In the genomic region with DNA sequence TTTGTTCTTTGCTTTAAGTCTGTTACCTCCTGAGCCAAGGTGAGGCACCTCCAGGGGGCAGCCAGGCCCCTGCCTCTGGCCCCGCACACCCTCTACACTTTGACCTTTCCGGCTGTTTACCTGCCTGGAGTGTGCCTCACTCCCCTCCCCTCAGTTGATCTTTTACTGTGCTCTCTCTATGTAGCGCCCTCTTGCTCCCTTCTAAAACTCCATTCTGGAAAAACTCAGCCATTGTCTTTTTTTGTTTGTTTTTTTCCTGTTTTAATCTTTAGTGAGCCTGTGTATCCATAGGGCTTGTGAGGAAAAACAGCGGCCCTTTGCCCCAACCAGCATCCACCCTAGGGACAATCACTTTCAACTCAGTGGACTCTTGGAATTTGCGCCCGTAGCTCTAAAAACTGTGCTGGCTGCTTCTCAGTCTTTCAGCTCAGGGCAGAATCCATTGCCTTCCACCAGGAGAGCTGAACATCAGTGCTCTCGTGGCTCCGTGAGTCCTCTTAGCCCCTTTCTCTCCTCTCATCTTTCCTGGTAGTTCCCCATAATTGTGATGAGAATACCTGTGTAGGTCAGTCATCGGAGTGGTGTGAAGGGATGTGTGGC, we compare ENCODE assay signal across 1 cellular context.
TF ChIP-seq lines count a peak whose summit lies in the region.

No MANE protein-coding gene starts in this region.

TF ChIP-seq in HepG2, 621 proteins besides CTCF, POLR2A, EP300 and RAD21 (continued from another document and continues in another):
- TF ChIP-seq, protein P1, sequence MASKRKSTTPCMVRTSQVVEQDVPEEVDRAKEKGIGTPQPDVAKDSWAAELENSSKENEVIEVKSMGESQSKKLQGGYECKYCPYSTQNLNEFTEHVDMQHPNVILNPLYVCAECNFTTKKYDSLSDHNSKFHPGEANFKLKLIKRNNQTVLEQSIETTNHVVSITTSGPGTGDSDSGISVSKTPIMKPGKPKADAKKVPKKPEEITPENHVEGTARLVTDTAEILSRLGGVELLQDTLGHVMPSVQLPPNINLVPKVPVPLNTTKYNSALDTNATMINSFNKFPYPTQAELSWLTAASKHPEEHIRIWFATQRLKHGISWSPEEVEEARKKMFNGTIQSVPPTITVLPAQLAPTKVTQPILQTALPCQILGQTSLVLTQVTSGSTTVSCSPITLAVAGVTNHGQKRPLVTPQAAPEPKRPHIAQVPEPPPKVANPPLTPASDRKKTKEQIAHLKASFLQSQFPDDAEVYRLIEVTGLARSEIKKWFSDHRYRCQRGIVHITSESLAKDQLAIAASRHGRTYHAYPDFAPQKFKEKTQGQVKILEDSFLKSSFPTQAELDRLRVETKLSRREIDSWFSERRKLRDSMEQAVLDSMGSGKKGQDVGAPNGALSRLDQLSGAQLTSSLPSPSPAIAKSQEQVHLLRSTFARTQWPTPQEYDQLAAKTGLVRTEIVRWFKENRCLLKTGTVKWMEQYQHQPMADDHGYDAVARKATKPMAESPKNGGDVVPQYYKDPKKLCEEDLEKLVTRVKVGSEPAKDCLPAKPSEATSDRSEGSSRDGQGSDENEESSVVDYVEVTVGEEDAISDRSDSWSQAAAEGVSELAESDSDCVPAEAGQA (IDR thresholded peaks at IDR 0.05; ENCODE audit: low read depth): no peak
- TF ChIP-seq, protein P1 (CRISPR knock-in tag; IDR thresholded peaks at IDR 0.05; ENCODE audit: borderline replicate concordance): no peak
- TF ChIP-seq ATF7 (IDR thresholded peaks at IDR 0.05): no peak
- TF ChIP-seq ATF7 (CRISPR knock-in tag; IDR thresholded peaks at IDR 0.05): no peak
- TF ChIP-seq NCOA2 (CRISPR knock-in tag; IDR thresholded peaks at IDR 0.05): peak; percentile 84
- TF ChIP-seq, protein P2, sequence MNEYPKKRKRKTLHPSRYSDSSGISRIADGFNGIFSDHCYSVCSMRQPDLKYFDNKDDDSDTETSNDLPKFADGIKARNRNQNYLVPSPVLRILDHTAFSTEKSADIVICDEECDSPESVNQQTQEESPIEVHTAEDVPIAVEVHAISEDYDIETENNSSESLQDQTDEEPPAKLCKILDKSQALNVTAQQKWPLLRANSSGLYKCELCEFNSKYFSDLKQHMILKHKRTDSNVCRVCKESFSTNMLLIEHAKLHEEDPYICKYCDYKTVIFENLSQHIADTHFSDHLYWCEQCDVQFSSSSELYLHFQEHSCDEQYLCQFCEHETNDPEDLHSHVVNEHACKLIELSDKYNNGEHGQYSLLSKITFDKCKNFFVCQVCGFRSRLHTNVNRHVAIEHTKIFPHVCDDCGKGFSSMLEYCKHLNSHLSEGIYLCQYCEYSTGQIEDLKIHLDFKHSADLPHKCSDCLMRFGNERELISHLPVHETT (CRISPR knock-in tag; conservative IDR thresholded peaks at IDR 0.05): peak; percentile 38; the same call in 1 of the 2 replicates
- TF ChIP-seq, protein P3, sequence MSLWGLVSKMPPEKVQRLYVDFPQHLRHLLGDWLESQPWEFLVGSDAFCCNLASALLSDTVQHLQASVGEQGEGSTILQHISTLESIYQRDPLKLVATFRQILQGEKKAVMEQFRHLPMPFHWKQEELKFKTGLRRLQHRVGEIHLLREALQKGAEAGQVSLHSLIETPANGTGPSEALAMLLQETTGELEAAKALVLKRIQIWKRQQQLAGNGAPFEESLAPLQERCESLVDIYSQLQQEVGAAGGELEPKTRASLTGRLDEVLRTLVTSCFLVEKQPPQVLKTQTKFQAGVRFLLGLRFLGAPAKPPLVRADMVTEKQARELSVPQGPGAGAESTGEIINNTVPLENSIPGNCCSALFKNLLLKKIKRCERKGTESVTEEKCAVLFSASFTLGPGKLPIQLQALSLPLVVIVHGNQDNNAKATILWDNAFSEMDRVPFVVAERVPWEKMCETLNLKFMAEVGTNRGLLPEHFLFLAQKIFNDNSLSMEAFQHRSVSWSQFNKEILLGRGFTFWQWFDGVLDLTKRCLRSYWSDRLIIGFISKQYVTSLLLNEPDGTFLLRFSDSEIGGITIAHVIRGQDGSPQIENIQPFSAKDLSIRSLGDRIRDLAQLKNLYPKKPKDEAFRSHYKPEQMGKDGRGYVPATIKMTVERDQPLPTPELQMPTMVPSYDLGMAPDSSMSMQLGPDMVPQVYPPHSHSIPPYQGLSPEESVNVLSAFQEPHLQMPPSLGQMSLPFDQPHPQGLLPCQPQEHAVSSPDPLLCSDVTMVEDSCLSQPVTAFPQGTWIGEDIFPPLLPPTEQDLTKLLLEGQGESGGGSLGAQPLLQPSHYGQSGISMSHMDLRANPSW (CRISPR knock-in tag; IDR thresholded peaks at IDR 0.05; ENCODE audit: borderline replicate concordance): peak; percentile 85
- no peak for TF ChIP-seq FIP1L1 (IDR thresholded peaks at IDR 0.05; ENCODE audit: borderline replicate concordance, insufficient read depth, low read depth, low read length)
- peak; percentile 41; the same call in 1 of the 2 replicates for TF ChIP-seq RBFOX2 (IDR thresholded peaks at IDR 0.05; ENCODE audit: low read depth, low read length)
- peak; percentile 54; the same call in 1 of the 2 replicates for TF ChIP-seq BCL6 (CRISPR knock-in tag; IDR thresholded peaks at IDR 0.05)
- TF ChIP-seq MLLT10 (CRISPR knock-in tag; IDR thresholded peaks at IDR 0.05): no peak
- peak; percentile 66 for TF ChIP-seq STAG1 (CRISPR knock-in tag; IDR thresholded peaks at IDR 0.05)
- no peak for TF ChIP-seq ZNF570 (CRISPR knock-in tag; IDR thresholded peaks at IDR 0.05; ENCODE audit: borderline replicate concordance)
- no peak for TF ChIP-seq SP1 (IDR thresholded peaks at IDR 0.05)
- TF ChIP-seq SP1 (CRISPR knock-in tag; IDR thresholded peaks at IDR 0.05): peak; percentile 36; the same call in 1 of the 2 replicates
- TF ChIP-seq PITX1 (CRISPR knock-in tag; IDR thresholded peaks at IDR 0.05): peak; percentile 76; the same call in 1 of the 2 replicates
- no peak for TF ChIP-seq NFE2L1 (CRISPR knock-in tag; IDR thresholded peaks at IDR 0.05; ENCODE audit: borderline replicate concordance)
- peak; percentile 77; the same call in 1 of the 2 replicates for TF ChIP-seq ZSCAN25 (CRISPR knock-in tag; IDR thresholded peaks at IDR 0.05)
- peak; percentile 94 for TF ChIP-seq FOXK2 (IDR thresholded peaks at IDR 0.05)
- TF ChIP-seq, protein P4, sequence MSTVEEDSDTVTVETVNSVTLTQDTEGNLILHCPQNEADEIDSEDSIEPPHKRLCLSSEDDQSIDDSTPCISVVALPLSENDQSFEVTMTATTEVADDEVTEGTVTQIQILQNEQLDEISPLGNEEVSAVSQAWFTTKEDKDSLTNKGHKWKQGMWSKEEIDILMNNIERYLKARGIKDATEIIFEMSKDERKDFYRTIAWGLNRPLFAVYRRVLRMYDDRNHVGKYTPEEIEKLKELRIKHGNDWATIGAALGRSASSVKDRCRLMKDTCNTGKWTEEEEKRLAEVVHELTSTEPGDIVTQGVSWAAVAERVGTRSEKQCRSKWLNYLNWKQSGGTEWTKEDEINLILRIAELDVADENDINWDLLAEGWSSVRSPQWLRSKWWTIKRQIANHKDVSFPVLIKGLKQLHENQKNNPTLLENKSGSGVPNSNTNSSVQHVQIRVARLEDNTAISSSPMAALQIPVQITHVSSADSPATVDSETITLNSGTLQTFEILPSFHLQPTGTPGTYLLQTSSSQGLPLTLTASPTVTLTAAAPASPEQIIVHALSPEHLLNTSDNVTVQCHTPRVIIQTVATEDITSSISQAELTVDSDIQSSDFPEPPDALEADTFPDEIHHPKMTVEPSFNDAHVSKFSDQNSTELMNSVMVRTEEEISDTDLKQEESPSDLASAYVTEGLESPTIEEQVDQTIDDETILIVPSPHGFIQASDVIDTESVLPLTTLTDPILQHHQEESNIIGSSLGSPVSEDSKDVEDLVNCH (CRISPR knock-in tag; IDR thresholded peaks at IDR 0.05): no peak
- TF ChIP-seq SP5 (CRISPR knock-in tag; IDR thresholded peaks at IDR 0.05; ENCODE audit: borderline replicate concordance, low read depth): peak; percentile 90; the same call in 1 of the 2 replicates
- 0 out of 2 replicates have a peak, but pooled peaks have one; percentile 25 for TF ChIP-seq ZNF563 (CRISPR knock-in tag; IDR thresholded peaks at IDR 0.05)
- no peak for TF ChIP-seq HHEX (CRISPR knock-in tag; IDR thresholded peaks at IDR 0.05)
- no peak for TF ChIP-seq ZNF781 (CRISPR knock-in tag; IDR thresholded peaks at IDR 0.05; ENCODE audit: borderline replicate concordance, not compliant biosample characterization)
- TF ChIP-seq KLF15 (CRISPR knock-in tag; IDR thresholded peaks at IDR 0.05; ENCODE audit: borderline replicate concordance): no peak
- no peak for TF ChIP-seq RFX3 (CRISPR knock-in tag; IDR thresholded peaks at IDR 0.05)
- no peak for TF ChIP-seq CHCHD3 (CRISPR knock-in tag; IDR thresholded peaks at IDR 0.05)
- TF ChIP-seq PTBP1 (IDR thresholded peaks at IDR 0.05; ENCODE audit: low read depth, low read length, poor library complexity, severe bottlenecking): no peak
- TF ChIP-seq, protein P5, sequence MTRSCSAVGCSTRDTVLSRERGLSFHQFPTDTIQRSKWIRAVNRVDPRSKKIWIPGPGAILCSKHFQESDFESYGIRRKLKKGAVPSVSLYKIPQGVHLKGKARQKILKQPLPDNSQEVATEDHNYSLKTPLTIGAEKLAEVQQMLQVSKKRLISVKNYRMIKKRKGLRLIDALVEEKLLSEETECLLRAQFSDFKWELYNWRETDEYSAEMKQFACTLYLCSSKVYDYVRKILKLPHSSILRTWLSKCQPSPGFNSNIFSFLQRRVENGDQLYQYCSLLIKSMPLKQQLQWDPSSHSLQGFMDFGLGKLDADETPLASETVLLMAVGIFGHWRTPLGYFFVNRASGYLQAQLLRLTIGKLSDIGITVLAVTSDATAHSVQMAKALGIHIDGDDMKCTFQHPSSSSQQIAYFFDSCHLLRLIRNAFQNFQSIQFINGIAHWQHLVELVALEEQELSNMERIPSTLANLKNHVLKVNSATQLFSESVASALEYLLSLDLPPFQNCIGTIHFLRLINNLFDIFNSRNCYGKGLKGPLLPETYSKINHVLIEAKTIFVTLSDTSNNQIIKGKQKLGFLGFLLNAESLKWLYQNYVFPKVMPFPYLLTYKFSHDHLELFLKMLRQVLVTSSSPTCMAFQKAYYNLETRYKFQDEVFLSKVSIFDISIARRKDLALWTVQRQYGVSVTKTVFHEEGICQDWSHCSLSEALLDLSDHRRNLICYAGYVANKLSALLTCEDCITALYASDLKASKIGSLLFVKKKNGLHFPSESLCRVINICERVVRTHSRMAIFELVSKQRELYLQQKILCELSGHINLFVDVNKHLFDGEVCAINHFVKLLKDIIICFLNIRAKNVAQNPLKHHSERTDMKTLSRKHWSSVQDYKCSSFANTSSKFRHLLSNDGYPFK (CRISPR knock-in tag; IDR thresholded peaks at IDR 0.05; ENCODE audit: borderline replicate concordance): no peak; the same call in 1 of the 2 replicates
- TF ChIP-seq, protein P6, sequence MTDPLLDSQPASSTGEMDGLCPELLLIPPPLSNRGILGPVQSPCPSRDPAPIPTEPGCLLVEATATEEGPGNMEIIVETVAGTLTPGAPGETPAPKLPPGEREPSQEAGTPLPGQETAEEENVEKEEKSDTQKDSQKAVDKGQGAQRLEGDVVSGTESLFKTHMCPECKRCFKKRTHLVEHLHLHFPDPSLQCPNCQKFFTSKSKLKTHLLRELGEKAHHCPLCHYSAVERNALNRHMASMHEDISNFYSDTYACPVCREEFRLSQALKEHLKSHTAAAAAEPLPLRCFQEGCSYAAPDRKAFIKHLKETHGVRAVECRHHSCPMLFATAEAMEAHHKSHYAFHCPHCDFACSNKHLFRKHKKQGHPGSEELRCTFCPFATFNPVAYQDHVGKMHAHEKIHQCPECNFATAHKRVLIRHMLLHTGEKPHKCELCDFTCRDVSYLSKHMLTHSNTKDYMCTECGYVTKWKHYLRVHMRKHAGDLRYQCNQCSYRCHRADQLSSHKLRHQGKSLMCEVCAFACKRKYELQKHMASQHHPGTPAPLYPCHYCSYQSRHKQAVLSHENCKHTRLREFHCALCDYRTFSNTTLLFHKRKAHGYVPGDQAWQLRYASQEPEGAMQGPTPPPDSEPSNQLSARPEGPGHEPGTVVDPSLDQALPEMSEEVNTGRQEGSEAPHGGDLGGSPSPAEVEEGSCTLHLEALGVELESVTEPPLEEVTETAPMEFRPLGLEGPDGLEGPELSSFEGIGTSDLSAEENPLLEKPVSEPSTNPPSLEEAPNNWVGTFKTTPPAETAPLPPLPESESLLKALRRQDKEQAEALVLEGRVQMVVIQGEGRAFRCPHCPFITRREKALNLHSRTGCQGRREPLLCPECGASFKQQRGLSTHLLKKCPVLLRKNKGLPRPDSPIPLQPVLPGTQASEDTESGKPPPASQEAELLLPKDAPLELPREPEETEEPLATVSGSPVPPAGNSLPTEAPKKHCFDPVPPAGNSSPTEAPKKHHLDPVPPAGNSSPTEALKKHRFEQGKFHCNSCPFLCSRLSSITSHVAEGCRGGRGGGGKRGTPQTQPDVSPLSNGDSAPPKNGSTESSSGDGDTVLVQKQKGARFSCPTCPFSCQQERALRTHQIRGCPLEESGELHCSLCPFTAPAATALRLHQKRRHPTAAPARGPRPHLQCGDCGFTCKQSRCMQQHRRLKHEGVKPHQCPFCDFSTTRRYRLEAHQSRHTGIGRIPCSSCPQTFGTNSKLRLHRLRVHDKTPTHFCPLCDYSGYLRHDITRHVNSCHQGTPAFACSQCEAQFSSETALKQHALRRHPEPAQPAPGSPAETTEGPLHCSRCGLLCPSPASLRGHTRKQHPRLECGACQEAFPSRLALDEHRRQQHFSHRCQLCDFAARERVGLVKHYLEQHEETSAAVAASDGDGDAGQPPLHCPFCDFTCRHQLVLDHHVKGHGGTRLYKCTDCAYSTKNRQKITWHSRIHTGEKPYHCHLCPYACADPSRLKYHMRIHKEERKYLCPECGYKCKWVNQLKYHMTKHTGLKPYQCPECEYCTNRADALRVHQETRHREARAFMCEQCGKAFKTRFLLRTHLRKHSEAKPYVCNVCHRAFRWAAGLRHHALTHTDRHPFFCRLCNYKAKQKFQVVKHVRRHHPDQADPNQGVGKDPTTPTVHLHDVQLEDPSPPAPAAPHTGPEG (CRISPR knock-in tag; IDR thresholded peaks at IDR 0.05): no peak
- no peak for TF ChIP-seq NPAS2 (CRISPR knock-in tag; IDR thresholded peaks at IDR 0.05; ENCODE audit: borderline replicate concordance)
